ENCODE assay signal across 8 cellular contexts in the genomic region with DNA sequence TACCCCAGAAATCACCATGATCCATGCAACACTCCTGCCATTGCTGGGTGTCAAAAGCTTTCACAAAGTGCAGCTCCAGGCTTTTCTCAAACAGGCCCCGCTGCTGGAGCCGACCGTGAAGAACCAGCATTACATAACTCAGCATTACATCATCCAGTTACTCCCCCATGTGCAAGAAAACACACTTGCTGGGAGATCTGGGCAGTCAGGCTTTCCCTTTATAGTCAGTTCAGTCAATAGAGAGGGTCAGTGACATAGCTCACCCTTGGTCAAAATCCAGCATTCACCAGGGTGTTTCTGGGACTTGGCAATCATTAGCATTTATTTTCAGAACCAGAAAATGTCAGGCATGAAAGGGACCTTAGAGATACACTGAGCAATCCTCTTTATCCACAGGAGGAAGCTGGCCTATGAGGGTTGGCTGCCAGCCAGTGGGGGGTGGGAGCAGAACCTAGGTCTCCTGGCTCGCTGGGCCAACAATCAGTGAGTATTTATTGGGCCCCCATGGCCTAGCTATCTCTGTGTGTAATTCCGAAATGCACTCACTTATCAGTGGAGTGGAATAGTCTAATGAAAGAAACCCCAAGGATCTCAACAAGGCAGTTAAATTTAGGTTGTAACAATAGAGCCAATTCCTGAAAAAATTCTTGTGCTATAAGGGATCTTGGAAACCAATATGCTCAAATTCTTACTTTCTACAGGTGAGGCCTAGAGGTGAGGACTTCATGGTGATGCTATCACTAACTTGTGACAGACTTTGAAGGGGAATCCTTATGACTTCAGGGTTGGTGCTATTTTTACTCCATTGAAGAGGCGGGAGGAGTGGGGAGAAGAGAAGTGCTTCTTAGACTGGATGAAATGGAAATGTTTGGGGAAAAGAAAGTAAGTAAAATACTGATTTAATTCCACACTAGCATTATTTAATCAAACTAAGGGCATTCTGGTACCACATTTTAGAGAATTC. TPM values are rescaled to one million over a fixed set of nuclear protein-coding genes. Genes with fewer than 3 reads are reported as not detected.
DNase-seq lines count a peak whose midpoint lies in the region; ATAC-seq and TF ChIP-seq lines count a peak whose summit lies in the region.

No MANE protein-coding gene starts in this region.

- H3K9me2 ChIP-seq in Karpas-422 (replicated peaks; ENCODE audit: insufficient read depth, low read length) = no peaks in the 10 kb centered on the region

- H2BK15ac ChIP-seq in mesendoderm (replicated peaks; ENCODE audit: low read depth) = no peak overlapping the region

- TF ChIP-seq CTCF in AG10803 (conservative IDR thresholded peaks at IDR 0.05; ENCODE audit: low read length) = no peak
- no peak for TF ChIP-seq CTCF in lung (IDR thresholded peaks at IDR 0.05; ENCODE audit: control extremely low read depth, extremely low read depth)

- H3K4me1 ChIP-seq in lung (ENCODE audit: control insufficient read depth in 2 of 2, insufficient read depth in 2 of 2, low read length in 2 of 2) (peaks cover 12 to 31% of the 10 kb centered on the region in 2 donors), aorta (ENCODE audit: control insufficient read depth in 1 of 2, insufficient read depth in 2 of 2, low read length in 2 of 2) (peaks cover 9 to 10% of the 10 kb centered on the region in 2 donors), Karpas-422 (ENCODE audit: low read length) (no peaks in the 10 kb centered on the region), mesendoderm (ENCODE audit: control insufficient read depth, low read depth, low read length) (no peaks in the 10 kb centered on the region)

- ATAC-seq in lung (ENCODE audit: insufficient read depth, low FRiP score) = peak; percentile 50
- peak; percentile 91 for ATAC-seq in aorta (ENCODE audit: low FRiP score)

- H3K36me3 ChIP-seq in lung (ENCODE audit: control insufficient read depth in 2 of 2, insufficient read depth in 2 of 2, low read length in 2 of 2) (no peaks in the 10 kb centered on the region), aorta (ENCODE audit: control insufficient read depth in 1 of 2, insufficient read depth in 2 of 2, low read length in 1 of 2) (no peaks in the 10 kb centered on the region), Karpas-422 (ENCODE audit: insufficient read depth, low read length) (no peaks in the 10 kb centered on the region), mesendoderm (ENCODE audit: control insufficient read depth, insufficient read depth, low read length) (no peaks in the 10 kb centered on the region)

- H3K23ac ChIP-seq in mesendoderm (ENCODE audit: low read length) = no peak overlapping the region

- no peak overlapping the region for H2BK5ac ChIP-seq in mesendoderm (ENCODE audit: low read length)

- no peaks in the 10 kb centered on the region for H3K9me3 ChIP-seq in lung (ENCODE audit: control insufficient read depth in 2 of 2, insufficient read depth in 1 of 2, low read length in 1 of 2)
- no peaks in the 10 kb centered on the region for H3K9me3 ChIP-seq in aorta (ENCODE audit: control insufficient read depth, low read length)
- no peaks in the 10 kb centered on the region for H3K9me3 ChIP-seq in Karpas-422 (ENCODE audit: low read length)

- H3K4me3 ChIP-seq in AG10803 (ENCODE audit: low read length) = no peak overlapping the region
- no peak overlapping the region for H3K4me3 ChIP-seq in lung
- no peak overlapping the region for H3K4me3 ChIP-seq in aorta (ENCODE audit: low read length in 2 of 2)
- no peak overlapping the region for H3K4me3 ChIP-seq in Karpas-422 (ENCODE audit: low read length)
- H3K4me3 ChIP-seq in mesendoderm (ENCODE audit: low read length) = no peak overlapping the region

- peaks cover 5% of the 10 kb centered on the region for H3K79me1 ChIP-seq in mesendoderm (ENCODE audit: low read length)

- no peak overlapping the region for H3K4ac ChIP-seq in mesendoderm (ENCODE audit: low read depth, low read length)

- H3K4me2 ChIP-seq in Karpas-422 (ENCODE audit: low read depth, low read length, poor library complexity, severe bottlenecking) = no peak overlapping the region
- H3K4me2 ChIP-seq in mesendoderm (ENCODE audit: low read length) = no peak overlapping the region

- no peak overlapping the region for H2AK5ac ChIP-seq in mesendoderm (ENCODE audit: low read length)

- intact Hi-C loops in aorta (cut with DNase I) = no loop called here

- no peaks in the 10 kb centered on the region for H4K20me1 ChIP-seq in Karpas-422 (ENCODE audit: insufficient read depth, low read depth, low read length)

- H3K27ac ChIP-seq in lung (ENCODE audit: low read depth in 1 of 2, low read length in 1 of 2) (peak overlapping the region; percentile 46 to 75), aorta (ENCODE audit: low read depth in 1 of 2, low read length in 2 of 2) (peak overlapping the region; percentile 15 to 90), Karpas-422 (ENCODE audit: low read length) (no peak overlapping the region), mesendoderm (ENCODE audit: low read depth, low read length) (no peak overlapping the region)

- WGBS in lung, 2 donors = 28 to 35% methylated on average over 6 of the region's 6 CpGs
- WGBS in aorta, 2 donors = 8 to 9% methylated on average over 6 of the region's 6 CpGs
- WGBS in mesendoderm (ENCODE audit: extremely low coverage, insufficient coverage, low lambda C conversion rate) = no CpG with 5 or more reads among the region's 6 CpGs

- DNase-seq in AG10803 (ENCODE audit: low read depth) (peak; percentile 78), NCI-H2196 (lab: John Stamatoyannopoulos, UW; ENCODE audit: unreplicated experiment) (peak; percentile 37), cerebellum (ENCODE audit: low spot score) (peak; percentile 87), lung (ENCODE audit: low spot score) (peak; percentile 37), aorta (peak in 1 of 2 donors; percentile 59), Karpas-422 (no peak), NAMALWA (ENCODE audit: low spot score) (no peak), mesendoderm (no peak)

- no peaks in the 10 kb centered on the region for H3K27me3 ChIP-seq in lung (ENCODE audit: control insufficient read depth, insufficient read depth)
- H3K27me3 ChIP-seq in aorta (ENCODE audit: control insufficient read depth in 1 of 2, insufficient read depth in 2 of 2, low read length in 1 of 2) = no peaks in the 10 kb centered on the region
- H3K27me3 ChIP-seq in Karpas-422 (ENCODE audit: low read length) = no peaks in the 10 kb centered on the region
- no peaks in the 10 kb centered on the region for H3K27me3 ChIP-seq in mesendoderm (ENCODE audit: insufficient read depth, low read length, poor library complexity)

- H3K9ac ChIP-seq in Karpas-422 (ENCODE audit: low read length) (no peak overlapping the region), mesendoderm (ENCODE audit: low read length) (no peak overlapping the region)

- H4K5ac ChIP-seq in mesendoderm (ENCODE audit: low read length) = no peak overlapping the region

- H3K56ac ChIP-seq in mesendoderm (ENCODE audit: low read length) = no peak overlapping the region

- H3K18ac ChIP-seq in mesendoderm (ENCODE audit: low read length) = no peak overlapping the region

- H2AFZ ChIP-seq in Karpas-422 (ENCODE audit: low read length) = no peak overlapping the region

- no peak overlapping the region for H4K8ac ChIP-seq in mesendoderm (ENCODE audit: low read depth, low read length)

- no peak overlapping the region for H2BK120ac ChIP-seq in mesendoderm (ENCODE audit: low read depth, low read length)

- H3K79me2 ChIP-seq in Karpas-422 (ENCODE audit: low read length) = peaks cover 16% of the 10 kb centered on the region
- H3K79me2 ChIP-seq in mesendoderm (ENCODE audit: control insufficient read depth, insufficient read depth, low read length) = no peaks in the 10 kb centered on the region

RNA-seq across cellular contexts. Expression of gene LYRM4, which starts 54.6 kb away (rescaled TPM):
- 16.2 TPM for total RNA-seq in cerebellum
- 10 to 100 TPM; 15.8 to 22.5 TPM for total RNA-seq in lung
- polyA plus RNA-seq in lung = 10 to 100 TPM; 15.2 to 23.2 TPM
- 10 to 100 TPM; 17.9 to 23.9 TPM for total RNA-seq in aorta
- polyA plus RNA-seq in aorta = 10 to 100 TPM; 18.3 to 28.7 TPM
- total RNA-seq in Karpas-422 (2014; rRNA removed; shearing (Covaris generic); ENCODE audit: low replicate concordance) = 22.6 and 50.5 TPM in 2 replicates
- 40.5 TPM for polyA plus RNA-seq in mesendoderm (2013, experiment 1 of 2)
- polyA plus RNA-seq in mesendoderm (2013, experiment 2 of 2) = 43.8 TPM

RNA-seq across cellular contexts. Expression of gene FARS2, which starts 55.2 kb away (rescaled TPM):
- total RNA-seq in cerebellum (29.2 TPM), lung (10 to 100 TPM; 26.4 to 31.4 TPM), aorta (10 to 100 TPM; 11.1 to 14.2 TPM)
- polyA plus RNA-seq in lung (10 to 100 TPM in 1 of 2 donors, 1 to 10 TPM in 1; 9.2 to 12.5 TPM), aorta (1 to 10 TPM; 6.3 to 9.9 TPM)
- 9.0 and 16.0 TPM in 2 replicates for total RNA-seq in Karpas-422 (2014; rRNA removed; shearing (Covaris generic); ENCODE audit: low replicate concordance)
- 11.7 TPM for polyA plus RNA-seq in mesendoderm (2013, experiment 1 of 2)
- 11.5 TPM for polyA plus RNA-seq in mesendoderm (2013, experiment 2 of 2)

Comparison
In these comparisons a context has a peak if more than half of its experiments do, and no peak if none do; other contexts are left out.
1. DNase-seq: peak in AG10803 (single experiment), NCI-H2196 (single experiment), cerebellum (single experiment) and lung (single experiment); none in Karpas-422 (single experiment), NAMALWA (single experiment) and mesendoderm (single experiment).
2. H3K27ac ChIP-seq: peak in lung (2 of 2) and aorta (2 of 2); none in Karpas-422 (single experiment) and mesendoderm (single experiment).